23 cellular contexts compared by ENCODE assay signal in genomic region chr1:169090308-169090899, GRCh38. TPM values are rescaled to one million over a fixed set of nuclear protein-coding genes. Genes with fewer than 3 reads are reported as not detected.
DNase-seq lines count a peak whose midpoint lies in the region; ATAC-seq and TF ChIP-seq lines count a peak whose summit lies in the region.
"Had no signal": no experiment of that assay in that cellular context is flagged by ENCODE, and none has a peak within 500 bp of the region (broad histone marks: within the 10 kb centered on the region; RNA-seq: fewer than 3 reads in every experiment).

No MANE protein-coding gene starts in this region.

- no peak overlapping the region for H3K4me2 ChIP-seq in GM23338

- ATAC-seq in GM18868 (IDR thresholded peaks at IDR 0.05; ENCODE audit: unreplicated experiment), result peak; percentile 12
- ATAC-seq in GM23338, result no peak; the same call in 1 of the 3 replicates
- ATAC-seq: foreskin keratinocyte, PC-3, WTC11 had no signal

- 0 out of 2 replicates have a peak, but pooled peaks cover 7% of the 10 kb centered on the region for H3K4me1 ChIP-seq in GM23338 (ENCODE audit: insufficient read depth)
- H3K4me1 ChIP-seq in left ventricle myocardium inferior, result peaks cover 21% of the 10 kb centered on the region

- H3K27me3 Mint-ChIP-seq in GM23338 (ENCODE audit: insufficient read depth, low read depth, poor library complexity) (peaks cover 4% of the 10 kb centered on the region), progenitor cell of endocrine pancreas (peaks cover 3% of the 10 kb centered on the region)
- H3K27me3 Mint-ChIP-seq: type B pancreatic cell had no signal

- TF ChIP-seq CTCF in GM23338 (conservative IDR thresholded peaks at IDR 0.05; ENCODE audit: low read depth in 2 of 2), result no peak
- TF ChIP-seq CTCF in progenitor cell of endocrine pancreas (IDR thresholded peaks at IDR 0.05; ENCODE audit: unreplicated experiment), result no peak
- TF ChIP-seq CTCF in left ventricle myocardium inferior (IDR thresholded peaks at IDR 0.05; ENCODE audit: borderline replicate concordance), result no peak
- TF ChIP-seq CTCF in foreskin fibroblast (IDR thresholded peaks at IDR 0.05; ENCODE audit: low read depth, low read length), result no peak

- H3K36me3 ChIP-seq in GM23338 (ENCODE audit: insufficient read depth) (no peaks in the 10 kb centered on the region), left ventricle myocardium inferior (no peaks in the 10 kb centered on the region)
- H3K36me3 ChIP-seq: sigmoid colon had no signal

- H3K79me2 ChIP-seq in GM23338 (replicated peaks; ENCODE audit: insufficient read depth), result no peaks in the 10 kb centered on the region

- no peaks in the 10 kb centered on the region for H3F3A ChIP-seq in GM23338 (replicated peaks; ENCODE audit: low read depth)

- H3K4me3 Mint-ChIP-seq in GM23338 (no peak overlapping the region), progenitor cell of endocrine pancreas (ENCODE audit: low read depth) (no peak overlapping the region)
- H3K4me3 Mint-ChIP-seq: activated T-helper 1 cell treated with anti-CD3 and anti-CD28 coated beads, Interleukin-12 subunit alpha, Interleukin-12 subunit beta, Interleukin-2, Interleukin-4 antibody, amounts not matched to agents 30 ng/mL and 10 ng/mL and 1 ng/mL, durations not matched to agents 14 hours and 24 hours and 36 hours; naive B cell; type B pancreatic cell; WTC11 had no signal

- no peaks in the 10 kb centered on the region for H4K20me1 ChIP-seq in GM23338 (replicated peaks; ENCODE audit: insufficient read depth)

- no peaks in the 10 kb centered on the region; the same call in 1 of the 2 replicates for H3K9me2 ChIP-seq in GM23338 (ENCODE audit: insufficient read depth)

- H3K27ac Mint-ChIP-seq in GM23338, result no peak overlapping the region
- peak overlapping the region; percentile 19 for H3K27ac Mint-ChIP-seq in progenitor cell of endocrine pancreas
- H3K27ac Mint-ChIP-seq: activated T-helper 1 cell treated with anti-CD3 and anti-CD28 coated beads, Interleukin-12 subunit alpha, Interleukin-12 subunit beta, Interleukin-2, Interleukin-4 antibody, amounts not matched to agents 30 ng/mL and 10 ng/mL and 1 ng/mL, durations not matched to agents 14 hours and 24 hours and 36 hours; IgD-negative memory B cell; type B pancreatic cell; WTC11 had no signal

- no peak overlapping the region for H3K4me3 ChIP-seq in GM23338
- no peak overlapping the region for H3K4me3 ChIP-seq in left ventricle myocardium inferior
- H3K4me3 ChIP-seq in foreskin fibroblast (ENCODE audit: low read depth in 1 of 2, low read length in 2 of 2), result no peak overlapping the region
- H3K4me3 ChIP-seq: sigmoid colon had no signal

- H3K9me3 ChIP-seq in left ventricle myocardium inferior (replicated peaks), result no peaks in the 10 kb centered on the region
- H3K9me3 ChIP-seq: Caco-2, sigmoid colon had no signal

- intact Hi-C loops in left ventricle myocardium inferior (cut with micrococcal nuclease), result no loop called here

- H3K27me3 ChIP-seq in GM23338 (ENCODE audit: insufficient read depth) (no peaks in the 10 kb centered on the region), left ventricle myocardium inferior (ENCODE audit: low read depth) (no peaks in the 10 kb centered on the region)
- H3K27me3 ChIP-seq: foreskin keratinocyte, sigmoid colon had no signal

- H3K4me1 Mint-ChIP-seq in GM23338 (peaks cover 12% of the 10 kb centered on the region), progenitor cell of endocrine pancreas (ENCODE audit: low read depth) (peaks cover 37% of the 10 kb centered on the region)

- DNase-seq in GM23338 (ENCODE audit: low spot score), result no peak
- no peak for DNase-seq in progenitor cell of endocrine pancreas (ENCODE audit: low spot score, unreplicated experiment)
- no peak for DNase-seq in NCI-H2029 (lab: John Stamatoyannopoulos, UW)
- no peak for DNase-seq in left ventricle myocardium inferior
- no peak for DNase-seq in foreskin fibroblast
- DNase-seq: activated CD8-positive, alpha-beta memory T cell treated with anti-CD3 and anti-CD28 coated beads for 24 hours; Caco-2; dermis blood vessel endothelial cell; foreskin keratinocyte; HCEC 1CT; mammary epithelial cell; naive B cell; NCI-H1048; NCI-H526; PC-3; sigmoid colon; stimulated activated naive CD4-positive, alpha-beta T cell treated with Interleukin-2 at 50 U/mL for 16 hours had no signal

- H3K27ac ChIP-seq in GM23338 (ENCODE audit: low read depth) (no peak overlapping the region), angular gyrus (ENCODE audit: low read depth, low read length) (peak overlapping the region; percentile 93), left ventricle myocardium inferior (replicated peaks) (no peak overlapping the region)
- H3K27ac ChIP-seq: foreskin keratinocyte, sigmoid colon had no signal

- H2AFZ ChIP-seq in GM23338, result peak overlapping the region; percentile 52

- no peaks in the 10 kb centered on the region for H3K36me3 Mint-ChIP-seq in GM23338 (ENCODE audit: low read depth)
- no peaks in the 10 kb centered on the region for H3K36me3 Mint-ChIP-seq in progenitor cell of endocrine pancreas (ENCODE audit: insufficient read depth)
- H3K36me3 Mint-ChIP-seq: IgD-negative memory B cell, naive B cell, type B pancreatic cell, WTC11 had no signal

- H3K9me3 Mint-ChIP-seq in GM23338 (no peaks in the 10 kb centered on the region), progenitor cell of endocrine pancreas (ENCODE audit: low read depth) (no peaks in the 10 kb centered on the region)
- H3K9me3 Mint-ChIP-seq: activated T-helper 1 cell treated with anti-CD3 and anti-CD28 coated beads, Interleukin-12 subunit alpha, Interleukin-12 subunit beta, Interleukin-2, Interleukin-4 antibody, amounts not matched to agents 30 ng/mL and 10 ng/mL and 1 ng/mL, durations not matched to agents 14 hours and 24 hours and 36 hours; IgD-negative memory B cell; naive B cell; type B pancreatic cell; WTC11 had no signal

TF ChIP-seq in GM23338, 12 proteins besides CTCF, POLR2A, EP300 and RAD21 (continues in another document):
- no peak for TF ChIP-seq JUNB (IDR thresholded peaks at IDR 0.05; ENCODE audit: unreplicated experiment)
- TF ChIP-seq NANOG (IDR thresholded peaks at IDR 0.05; ENCODE audit: borderline replicate concordance), result no peak
- no peak for TF ChIP-seq EZH2phosphoT487 (IDR thresholded peaks at IDR 0.05; ENCODE audit: unreplicated experiment)
- no peak for TF ChIP-seq CREB1 (CRISPR knock-in tag; IDR thresholded peaks at IDR 0.05; ENCODE audit: low read depth)
- no peak for TF ChIP-seq REST (IDR thresholded peaks at IDR 0.05; ENCODE audit: unreplicated experiment)
- TF ChIP-seq EZH2 (IDR thresholded peaks at IDR 0.05; ENCODE audit: low read depth, unreplicated experiment), result no peak
- no peak for TF ChIP-seq STAT1 (IDR thresholded peaks at IDR 0.05; ENCODE audit: unreplicated experiment)
- no peak for TF ChIP-seq ZNF114 (CRISPR knock-in tag; IDR thresholded peaks at IDR 0.05)

RNA-seq across cellular contexts. Expression of gene ATP1B1, which starts 16.1 kb away (rescaled TPM):
- 48.9 and 51.0 TPM in 2 replicates for total RNA-seq in GM23338 (2014; rRNA removed; shearing (Covaris generic))
- 69.2 and 73.4 TPM in 2 replicates for polyA plus RNA-seq in GM23338 (2016; fragmentation: Nextera tagmentation; extraction: Ambion mirVana)
- 108 and 120 TPM in 2 replicates for total RNA-seq in progenitor cell of endocrine pancreas
- total RNA-seq in left ventricle myocardium inferior, result 385 TPM
